In genomic region chr20:44656447-44656846, GRCh38 we compare ENCODE assay signal across 20 cellular contexts. TPM values are rescaled to one million over a fixed set of nuclear protein-coding genes. Genes with fewer than 3 reads are reported as not detected.
DNase-seq lines count a peak whose midpoint lies in the region; ATAC-seq, FAIRE-seq and TF ChIP-seq lines count a peak whose summit lies in the region.
"Had no signal": no experiment of that assay in that cellular context is flagged by ENCODE, and none has a peak within 500 bp of the region (broad histone marks: within the 10 kb centered on the region; RNA-seq: fewer than 3 reads in every experiment).

No MANE protein-coding gene starts in this region.

- FAIRE-seq in HTR-8/SVneo (lab: Jason Lieb, UNC), result peak; percentile 51
- no peak for FAIRE-seq in H1 (lab: Jason Lieb, UNC)

- no peak overlapping the region for H4K91ac ChIP-seq in H1 (replicated peaks; ENCODE audit: insufficient read length, low read length)
- no peak overlapping the region for H4K91ac ChIP-seq in neuronal stem cell (ENCODE audit: low read depth, low read length, poor library complexity)

- DNase-seq in CD8-positive, alpha-beta T cell, result no peak
- DNase-seq in HTR-8/SVneo (ENCODE audit: insufficient read length, low spot score) (no peak), H1 (ENCODE audit: low read depth in 1 of 2, low spot score in 2 of 2) (no peak), neuronal stem cell (ENCODE audit: low spot score) (no peak), NCI-H82 (lab: John Stamatoyannopoulos, UW) (no peak), Calu3 (no peak)
- DNase-seq: ACHN, COR-L47, GDM1, KG1, NCI-H1048, NCI-H1436, NCI-H1930, NCI-H345, NCI-H524 treated with DMSO at 0.1 percent for 48 hours, SJCRH30 had no signal

- H3K9ac ChIP-seq in H1 (replicated peaks in 1 of 4; ENCODE audit: extremely low read depth in 1 of 4, low read depth in 3 of 4, low read length in 3 of 4) (no peak overlapping the region), neuronal stem cell (ENCODE audit: low read depth, low read length, poor library complexity) (no peak overlapping the region)

- H4K5ac ChIP-seq in H1 (ENCODE audit: insufficient read length, low read depth, low read length), result no peak overlapping the region

- ATAC-seq in CD8-positive, alpha-beta T cell, result no peak
- ATAC-seq in activated CD4-positive, CD25-positive, alpha-beta regulatory T cell treated with anti-CD3 and anti-CD28 coated beads, Interleukin-2, amount 50 U/mL, for 24 hours, result no peak
- ATAC-seq: Panc1 had no signal

- H3K23ac ChIP-seq in H1 (ENCODE audit: insufficient read length), result no peak overlapping the region
- H3K23ac ChIP-seq in neuronal stem cell (ENCODE audit: low read depth, low read length, poor library complexity), result no peak overlapping the region

- no peaks in the 10 kb centered on the region for H3K9me3 ChIP-seq in CD8-positive, alpha-beta T cell (ENCODE audit: low read length)
- H3K9me3 ChIP-seq in H1 (ENCODE audit: insufficient read depth in 2 of 2, low read depth in 1 of 2, low read length in 1 of 2) (peaks cover 9 to 10% of the 10 kb centered on the region in 2 experiments; a peak in 3 of 4 replicates), neuronal stem cell (replicated peaks in 1 of 2; ENCODE audit: control insufficient read depth in 2 of 2, insufficient read depth in 1 of 2, low read depth in 1 of 2, low read length in 2 of 2) (peaks cover 3 to 4% of the 10 kb centered on the region in 2 donors)

- no peaks in the 10 kb centered on the region for H4K20me1 ChIP-seq in H1 (replicated peaks in 1 of 2; ENCODE audit: control insufficient read depth in 1 of 2, insufficient read depth in 2 of 2, low read length in 2 of 2)

- POLR2A ChIA-PET in CD8-positive, alpha-beta T cell (lab: Charles Lee), result no interaction called here
- POLR2A ChIA-PET in H1 (lab: Charles Lee; ENCODE audit: partially characterized antibody), result no interaction called here

- H3K27me3 ChIP-seq in CD8-positive, alpha-beta T cell (ENCODE audit: insufficient read depth, low read length), result no peaks in the 10 kb centered on the region
- H3K27me3 ChIP-seq in H1 (replicated peaks in 1 of 4; ENCODE audit: control insufficient read depth in 3 of 4, extremely low read depth in 1 of 4, insufficient read depth in 3 of 4, low read length in 3 of 4) (peaks cover 0 to 13% (median 9%) of the 10 kb centered on the region in 4 experiments; a peak in 6 of 7 replicates), neuronal stem cell (ENCODE audit: control insufficient read depth in 3 of 3, insufficient read depth in 3 of 3, low read depth in 1 of 3, low read length in 3 of 3) (peaks cover 0 to 3% (median 0%) of the 10 kb centered on the region in 3 experiments)
- H3K27me3 ChIP-seq: SJCRH30 had no signal

- peak overlapping the region; percentile 42 for H3K27ac Mint-ChIP-seq in CD8-positive, alpha-beta T cell
- H3K27ac Mint-ChIP-seq in Calu3 (ENCODE audit: unreplicated experiment), result no peak overlapping the region

- WGBS in H1 (ENCODE audit: extremely low coverage in 1 of 2, insufficient coverage in 1 of 2, insufficient read length in 1 of 2, insufficient replicate concordance in 2 of 2, low coverage in 1 of 2, low lambda C conversion rate in 2 of 2, missing lambda C conversion rate in 1 of 2), 2 experiments, result 66% methylated on average over 3 of the region's 3 CpGs; no CpG with 5 or more reads in 1 of the 2 experiments
- WGBS in neuronal stem cell (ENCODE audit: extremely low coverage in 2 of 2, insufficient read length in 2 of 2, insufficient replicate concordance in 1 of 2), 2 donors, result no CpG with 5 or more reads among the region's 3 CpGs

- H3K4me3 ChIP-seq in CD8-positive, alpha-beta T cell (ENCODE audit: low read depth, low read length), result no peak overlapping the region
- H3K4me3 ChIP-seq in H1 (ENCODE audit: extremely low read depth in 1 of 4, insufficient read depth in 2 of 4, low read depth in 3 of 4, low read length in 4 of 4), result no peak overlapping the region
- no peak overlapping the region for H3K4me3 ChIP-seq in neuronal stem cell (ENCODE audit: low read length in 2 of 2)
- H3K4me3 ChIP-seq: SJCRH30 had no signal

- H2BK20ac ChIP-seq in H1 (ENCODE audit: low read length), result no peak overlapping the region

- no peak overlapping the region for H2AK5ac ChIP-seq in H1 (ENCODE audit: low read depth, low read length)
- no peak overlapping the region for H2AK5ac ChIP-seq in neuronal stem cell (ENCODE audit: low read depth, low read length)

- H3K14ac ChIP-seq in H1 (ENCODE audit: insufficient read length), result no peak overlapping the region
- H3K14ac ChIP-seq in neuronal stem cell (ENCODE audit: low read length), result no peak overlapping the region

- TF ChIP-seq EP300 in H1 (IDR thresholded peaks at IDR 0.05; ENCODE audit: borderline replicate concordance in 1 of 2, low read depth in 2 of 2, low read length in 2 of 2), result no peak

- peaks cover 15% of the 10 kb centered on the region for H3K4me1 Mint-ChIP-seq in CD8-positive, alpha-beta T cell (ENCODE audit: low read depth)
- H3K4me1 Mint-ChIP-seq in Calu3 (ENCODE audit: low read depth, unreplicated experiment), result no peaks in the 10 kb centered on the region

- H3K27me3 Mint-ChIP-seq in CD8-positive, alpha-beta T cell (ENCODE audit: low read depth), result no peaks in the 10 kb centered on the region
- peaks cover 93% of the 10 kb centered on the region for H3K27me3 Mint-ChIP-seq in Calu3 (ENCODE audit: unreplicated experiment)

- H3K4me3 Mint-ChIP-seq in CD8-positive, alpha-beta T cell, result no peak overlapping the region
- no peak overlapping the region for H3K4me3 Mint-ChIP-seq in Calu3 (ENCODE audit: low read depth, unreplicated experiment)
- H3K4me3 Mint-ChIP-seq: CD14-positive monocyte had no signal

- H3K79me1 ChIP-seq in H1 (ENCODE audit: low read depth, low read length) (no peaks in the 10 kb centered on the region), neuronal stem cell (ENCODE audit: low read depth, low read length) (no peaks in the 10 kb centered on the region)

- H3K36me3 ChIP-seq in CD8-positive, alpha-beta T cell (ENCODE audit: insufficient read depth, low read length), result no peaks in the 10 kb centered on the region
- no peaks in the 10 kb centered on the region for H3K36me3 ChIP-seq in H1 (ENCODE audit: control insufficient read depth in 2 of 4, insufficient read depth in 4 of 4, low read length in 3 of 4)
- no peaks in the 10 kb centered on the region for H3K36me3 ChIP-seq in neuronal stem cell (replicated peaks in 1 of 2; ENCODE audit: control insufficient read depth in 2 of 2, insufficient read depth in 2 of 2, low read length in 2 of 2)
- H3K36me3 ChIP-seq: SJCRH30 had no signal

- no peak for TF ChIP-seq POLR2A in H1 (IDR thresholded peaks at IDR 0.05; ENCODE audit: control extremely low read depth in 1 of 2, low read depth in 2 of 2, low read length in 2 of 2)

- no TSS peak for BruUV-seq in Calu3 (replicated peaks; lab: Mats Ljungman, UMichigan)

- no peak overlapping the region for H3K56ac ChIP-seq in H1 (replicated peaks; ENCODE audit: insufficient read length, low read depth, low read length)

- no peaks in the 10 kb centered on the region for H3K9me3 Mint-ChIP-seq in CD8-positive, alpha-beta T cell
- peaks cover 2% of the 10 kb centered on the region for H3K9me3 Mint-ChIP-seq in Calu3 (ENCODE audit: low read depth, unreplicated experiment)

- H2AFZ ChIP-seq in H1 (ENCODE audit: low read length) (no peak overlapping the region), neuronal stem cell (ENCODE audit: low read length) (peak overlapping the region; percentile 10)

- H2BK5ac ChIP-seq in H1 (ENCODE audit: low read depth, low read length) (no peak overlapping the region), neuronal stem cell (ENCODE audit: low read length) (no peak overlapping the region)

- intact Hi-C loops in CD8-positive, alpha-beta T cell (cut with DNase I, micrococcal nuclease), result loop anchor here in 1 of 2 experiments (10.0 kb wide), 1 partner anchor 442 kb away; the partner anchor contains the start of gene OSER1
- intact Hi-C loops in Calu3 (cut with micrococcal nuclease; ENCODE audit: unreplicated experiment), result no loop called here

- no peak overlapping the region for H4K8ac ChIP-seq in H1 (ENCODE audit: extremely low read depth, insufficient read depth, low read length)
- no peak overlapping the region for H4K8ac ChIP-seq in neuronal stem cell (ENCODE audit: low read depth, low read length)

- TF ChIP-seq RAD21 in H1 (IDR thresholded peaks at IDR 0.05 in 1 of 2, conservative IDR thresholded peaks at IDR 0.05 in 1 of 2; ENCODE audit: low read depth in 2 of 2, low read length in 2 of 2), result no peak

- 0 out of 4 replicates have a peak overlapping the region, but pooled peaks of 1 of the 2 experiments have one; percentile 30 for H3K4me2 ChIP-seq in H1 (ENCODE audit: insufficient read depth in 1 of 2, low read depth in 2 of 2, low read length in 2 of 2)
- no peak overlapping the region for H3K4me2 ChIP-seq in neuronal stem cell (ENCODE audit: insufficient read depth, low read length, poor library complexity, severe bottlenecking)

- TF ChIP-seq CTCF in CD8-positive, alpha-beta T cell (IDR thresholded peaks at IDR 0.05), result no peak
- no peak for TF ChIP-seq CTCF in H1 (IDR thresholded peaks at IDR 0.05; ENCODE audit: control extremely low read depth in 1 of 3, insufficient read depth in 1 of 3, low read depth in 1 of 3, low read length in 3 of 3)
- no peak for TF ChIP-seq CTCF in Calu3 (IDR thresholded peaks at IDR 0.05; ENCODE audit: unreplicated experiment)

- H3K18ac ChIP-seq in H1 (ENCODE audit: extremely low read depth, low read length) (peak overlapping the region; percentile 42; the same call in 1 of the 2 replicates), neuronal stem cell (ENCODE audit: low read length) (no peak overlapping the region)

- no peak overlapping the region for H2BK15ac ChIP-seq in H1 (ENCODE audit: low read length)
- H2BK15ac ChIP-seq in neuronal stem cell (ENCODE audit: low read length), result no peak overlapping the region

- no peaks in the 10 kb centered on the region for H3K79me2 ChIP-seq in H1 (ENCODE audit: control insufficient read depth in 1 of 2, insufficient read depth in 2 of 2, low read length in 2 of 2)

- CTCF ChIA-PET in CD8-positive, alpha-beta T cell (lab: Charles Lee), result interaction anchor here (0.8 to 1.0 kb wide), 2 partner anchors 30 to 46 kb away, joined by 3 to 5 read pairs; no protein-coding TSS in a partner anchor
- CTCF ChIA-PET in H1 (lab: Charles Lee; ENCODE audit: partially characterized antibody) (interaction anchor here (0.7 to 3.0 kb wide), 5 partner anchors 10 to 271 kb away, joined by 3 to 24 read pairs (median 3); no protein-coding TSS in a partner anchor), Calu3 (lab: Charles Lee) (no interaction called here)

- H2BK120ac ChIP-seq in H1 (replicated peaks; ENCODE audit: low read depth, low read length) (no peak overlapping the region), neuronal stem cell (ENCODE audit: low read depth, low read length) (no peak overlapping the region)

- H3K36me3 Mint-ChIP-seq in CD8-positive, alpha-beta T cell, result peaks cover 54% of the 10 kb centered on the region
- H3K36me3 Mint-ChIP-seq in Calu3 (ENCODE audit: insufficient read depth, unreplicated experiment), result peaks cover 13% of the 10 kb centered on the region
- H3K36me3 Mint-ChIP-seq: CD14-positive monocyte had no signal

- H3K23me2 ChIP-seq in H1 (ENCODE audit: low read depth, low read length), result peaks cover 8% of the 10 kb centered on the region

- H3K4ac ChIP-seq in H1 (replicated peaks; ENCODE audit: insufficient read length, low read depth, low read length), result no peak overlapping the region
- H3K4ac ChIP-seq in neuronal stem cell (ENCODE audit: low read length), result no peak overlapping the region

- no peak overlapping the region for H2BK12ac ChIP-seq in H1 (ENCODE audit: low read depth, low read length)
- H2BK12ac ChIP-seq in neuronal stem cell (ENCODE audit: low read length), result no peak overlapping the region

- H3K4me1 ChIP-seq in CD8-positive, alpha-beta T cell (ENCODE audit: insufficient read depth, low read length), result peaks cover 5% of the 10 kb centered on the region
- peaks cover 3 to 6% (median 4%) of the 10 kb centered on the region in 4 experiments; a peak in 6 of 7 replicates for H3K4me1 ChIP-seq in H1 (replicated peaks in 1 of 4; ENCODE audit: control insufficient read depth in 3 of 4, insufficient read depth in 4 of 4, low read length in 3 of 4)
- peaks cover 5 to 9% of the 10 kb centered on the region in 2 donors for H3K4me1 ChIP-seq in neuronal stem cell (ENCODE audit: control insufficient read depth in 2 of 2, insufficient read depth in 1 of 2, low read depth in 1 of 2, low read length in 2 of 2)

- no peak overlapping the region for H3K27ac ChIP-seq in CD8-positive, alpha-beta T cell (ENCODE audit: low read depth, low read length)
- H3K27ac ChIP-seq in H1 (ENCODE audit: low read depth, low read length) (no peak overlapping the region), neuronal stem cell (replicated peaks; ENCODE audit: low read length) (no peak overlapping the region)
- H3K27ac ChIP-seq: SJCRH30 had no signal

RNA-seq across cellular contexts. Expression of gene ADA, which starts 4.9 kb away (rescaled TPM):
- total RNA-seq in CD8-positive, alpha-beta T cell, result 10 to 100 TPM; 27.9 to 30.2 TPM
- 19.5 and 19.9 TPM in 2 replicates for total RNA-seq in H1 (2021; fragmentation: NEBNext Ultra II Directional; extraction: Animal tissue kit (Norgen Biotek cat#: 25700))
- polyA plus RNA-seq in H1 (2011; rRNA removed), result 32.8 and 33.9 TPM in 2 replicates
- 39.6 TPM for polyA plus RNA-seq in H1 (2011; cell fraction: cytosol; rRNA removed)
- 34.6 TPM for polyA plus RNA-seq in H1 (2011; cell fraction: nucleus; rRNA removed)
- polyA plus RNA-seq in H1 (2012, experiment 1 of 2), result 17.2 to 32.7 TPM (median 27.5 TPM) in 4 replicates
- 29.3 TPM for polyA plus RNA-seq in H1 (2012, experiment 2 of 2)
- polyA plus RNA-seq in H1 (2013, experiment 1 of 2), result 16.4 TPM
- 15.0 TPM for polyA plus RNA-seq in H1 (2013, experiment 2 of 2)
- polyA minus RNA-seq in H1 (2011; rRNA and poly(A)+ RNA removed), result 18.1 and 23.1 TPM in 2 replicates
- 12.4 TPM for polyA minus RNA-seq in H1 (2011; cell fraction: cytosol; rRNA and poly(A)+ RNA removed)
- polyA minus RNA-seq in H1 (2011; cell fraction: nucleus; rRNA and poly(A)+ RNA removed), result 11.7 TPM
- polyA plus RNA-seq in neuronal stem cell (2013, experiment 1 of 2), result 25.3 TPM
- 24.1 TPM for polyA plus RNA-seq in neuronal stem cell (2013, experiment 2 of 2)
- total RNA-seq in Calu3 (2022), result 7.5 and 8.9 TPM in 2 replicates

RNA-seq across cellular contexts. Expression of gene CCN5, which starts 58.7 kb away (rescaled TPM):
- not detected for total RNA-seq in CD8-positive, alpha-beta T cell
- total RNA-seq in H1 (2021; fragmentation: NEBNext Ultra II Directional; extraction: Animal tissue kit (Norgen Biotek cat#: 25700)), result not detected in 2 replicates
- polyA plus RNA-seq in H1 (2011; rRNA removed), result not detected in 2 replicates
- polyA plus RNA-seq in H1 (2011; cell fraction: cytosol; rRNA removed), result not detected
- polyA plus RNA-seq in H1 (2011; cell fraction: nucleus; rRNA removed), result not detected
- polyA plus RNA-seq in H1 (2012, experiment 1 of 2), result 0.07 TPM in 1 of 4 replicates, not detected in the others
- 0.10 TPM for polyA plus RNA-seq in H1 (2012, experiment 2 of 2)
- polyA plus RNA-seq in H1 (2013, experiment 1 of 2), result not detected
- not detected for polyA plus RNA-seq in H1 (2013, experiment 2 of 2)
- not detected in 2 replicates for polyA minus RNA-seq in H1 (2011; rRNA and poly(A)+ RNA removed)
- polyA minus RNA-seq in H1 (2011; cell fraction: cytosol; rRNA and poly(A)+ RNA removed), result 6.5 TPM
- 2.2 TPM for polyA minus RNA-seq in H1 (2011; cell fraction: nucleus; rRNA and poly(A)+ RNA removed)
- not detected for polyA plus RNA-seq in neuronal stem cell (2013, experiment 1 of 2)
- not detected for polyA plus RNA-seq in neuronal stem cell (2013, experiment 2 of 2)
- 0.94 and 1.9 TPM in 2 replicates for total RNA-seq in Calu3 (2022)
- total RNA-seq: Daoy, SJCRH30 had no signal
- polyA plus RNA-seq: CD14-positive monocyte had no signal
